Comparison of ENCODE assay signal across 8 cellular contexts in genomic region chr17:67293251-67294203, GRCh38. TPM values are rescaled to one million over a fixed set of nuclear protein-coding genes. Genes with fewer than 3 reads are reported as not detected.
DNase-seq lines count a peak whose midpoint lies in the region; ATAC-seq and TF ChIP-seq lines count a peak whose summit lies in the region.

No MANE protein-coding gene starts in this region.

- H3K27me3 ChIP-seq in H7 (ENCODE audit: control insufficient read depth, insufficient read depth, low read length): no peaks in the 10 kb centered on the region

- peak overlapping the region in 1 of 2 donors; percentile 59 for H3K4me3 Mint-ChIP-seq in effector memory CD8-positive, alpha-beta T cell

- peak; percentile 86 for TF ChIP-seq CTCF in GM12865 (IDR thresholded peaks at IDR 0.05; ENCODE audit: insufficient read depth, low read depth, low read length, missing control alignments)

- peak overlapping the region; percentile 46 to 72 for H3K27ac Mint-ChIP-seq in effector memory CD8-positive, alpha-beta T cell

- H3K9me3 Mint-ChIP-seq in effector memory CD8-positive, alpha-beta T cell: no peaks in the 10 kb centered on the region

- H3K36me3 ChIP-seq in H7 (replicated peaks; ENCODE audit: control insufficient read depth, insufficient read depth, low read length): no peaks in the 10 kb centered on the region

- peaks cover 4% of the 10 kb centered on the region for H3K36me3 Mint-ChIP-seq in effector memory CD8-positive, alpha-beta T cell (ENCODE audit: insufficient read depth)

- peaks cover 4 to 6% of the 10 kb centered on the region in 2 donors for H3K4me1 Mint-ChIP-seq in effector memory CD8-positive, alpha-beta T cell (ENCODE audit: low read depth in 2 of 2)

- H3K4me3 ChIP-seq in GM12865 (ENCODE audit: low read depth, low read length): no peak overlapping the region
- no peak overlapping the region for H3K4me3 ChIP-seq in H7 (ENCODE audit: insufficient read depth, low read depth, low read length)

- no peaks in the 10 kb centered on the region for H3K27me3 Mint-ChIP-seq in effector memory CD8-positive, alpha-beta T cell

- DNase-seq in GM12865 (ENCODE audit: low read depth): peak; percentile 83
- peak; percentile 85 for DNase-seq in H7
- peak; percentile 77 for DNase-seq in NAMALWA (ENCODE audit: low spot score)
- DNase-seq in activated CD4-positive, alpha-beta T cell treated with anti-CD3 and anti-CD28 coated beads, Interleukin-2, amount 50 U/mL, for 48 hours: peak; percentile 66 to 74
- peak; percentile 67 to 71 (median 70) for DNase-seq in effector memory CD8-positive, alpha-beta T cell
- peak; percentile 59 for DNase-seq in mucosa of gallbladder (ENCODE audit: low spot score)
- peak; percentile 28 for DNase-seq in stimulated activated CD8-positive, alpha-beta memory T cell treated with anti-CD3 and anti-CD28 coated beads, Interleukin-7, amount 100 ng/mL, for 24 hours (ENCODE audit: low read depth)
- DNase-seq in epidermal melanocyte (ENCODE audit: insufficient read length, low spot score): no peak

- peak; percentile 99 for ATAC-seq in effector memory CD8-positive, alpha-beta T cell (replicated peaks)

RNA-seq across cellular contexts. Expression of gene HELZ, which starts 48.5 kb away (rescaled TPM):
- 15.6 and 21.7 TPM in 2 replicates for total RNA-seq in H7 (2014; rRNA removed; shearing (Covaris generic))
- total RNA-seq in mucosa of gallbladder: 49.5 TPM
